1 cellular context compared by ENCODE assay signal in the genomic region with DNA sequence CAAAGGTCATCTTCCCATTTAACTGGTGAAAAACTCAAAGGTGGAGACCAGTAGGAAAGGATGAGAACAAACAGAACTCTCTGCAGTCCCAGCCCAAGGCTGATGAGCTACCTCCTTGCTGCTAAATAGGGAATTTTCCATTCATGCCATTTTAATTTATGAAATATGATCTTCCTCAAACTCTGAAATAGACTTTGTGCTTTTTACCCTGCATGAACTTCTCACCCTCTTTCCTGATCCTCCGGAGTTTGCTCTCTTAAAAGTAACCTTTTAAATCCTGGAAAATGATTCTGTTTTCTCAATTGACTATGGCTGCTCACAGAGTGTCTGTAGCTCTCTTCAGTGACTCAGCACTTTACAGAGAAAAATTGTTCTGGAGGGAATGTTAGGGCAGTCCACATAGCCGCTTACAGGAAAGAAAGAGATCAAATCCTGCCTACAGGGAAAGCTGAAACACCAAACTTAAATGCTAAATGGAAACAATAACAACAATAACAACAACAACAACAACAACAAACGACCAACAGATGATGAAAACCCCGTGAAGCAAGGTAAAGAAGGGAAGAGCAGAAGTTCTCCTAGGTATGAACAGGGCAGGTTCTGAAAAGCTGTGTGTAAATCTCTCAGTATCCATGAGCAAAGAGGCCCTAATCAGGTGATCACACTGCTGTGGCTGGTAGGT.
TF ChIP-seq lines count a peak whose summit lies in the region.

No MANE protein-coding gene starts in this region.

TF ChIP-seq in HCT116, 20 proteins besides CTCF, POLR2A, EP300 and RAD21 (continued from another document):
- TF ChIP-seq EZH2phosphoT487 (IDR thresholded peaks at IDR 0.05; ENCODE audit: borderline replicate concordance) (no peak), SP1 (IDR thresholded peaks at IDR 0.05; ENCODE audit: low read depth) (no peak), YY1 (IDR thresholded peaks at IDR 0.05; ENCODE audit: extremely low read depth, insufficient replicate concordance, low read depth, low read length) (no peak), EGR1 (IDR thresholded peaks at IDR 0.05; ENCODE audit: low read depth) (no peak), EZH2 (IDR thresholded peaks at IDR 0.05) (no peak), POLR2AphosphoS5 (IDR thresholded peaks at IDR 0.05; ENCODE audit: low read depth, low read length) (no peak), TCF7L2 (IDR thresholded peaks at IDR 0.05; ENCODE audit: borderline replicate concordance, extremely low read depth, insufficient read depth, insufficient read length) (no peak), SIN3A (IDR thresholded peaks at IDR 0.05; ENCODE audit: low read depth) (no peak)
